ENCODE assay signal across 8 cellular contexts in the genomic region with DNA sequence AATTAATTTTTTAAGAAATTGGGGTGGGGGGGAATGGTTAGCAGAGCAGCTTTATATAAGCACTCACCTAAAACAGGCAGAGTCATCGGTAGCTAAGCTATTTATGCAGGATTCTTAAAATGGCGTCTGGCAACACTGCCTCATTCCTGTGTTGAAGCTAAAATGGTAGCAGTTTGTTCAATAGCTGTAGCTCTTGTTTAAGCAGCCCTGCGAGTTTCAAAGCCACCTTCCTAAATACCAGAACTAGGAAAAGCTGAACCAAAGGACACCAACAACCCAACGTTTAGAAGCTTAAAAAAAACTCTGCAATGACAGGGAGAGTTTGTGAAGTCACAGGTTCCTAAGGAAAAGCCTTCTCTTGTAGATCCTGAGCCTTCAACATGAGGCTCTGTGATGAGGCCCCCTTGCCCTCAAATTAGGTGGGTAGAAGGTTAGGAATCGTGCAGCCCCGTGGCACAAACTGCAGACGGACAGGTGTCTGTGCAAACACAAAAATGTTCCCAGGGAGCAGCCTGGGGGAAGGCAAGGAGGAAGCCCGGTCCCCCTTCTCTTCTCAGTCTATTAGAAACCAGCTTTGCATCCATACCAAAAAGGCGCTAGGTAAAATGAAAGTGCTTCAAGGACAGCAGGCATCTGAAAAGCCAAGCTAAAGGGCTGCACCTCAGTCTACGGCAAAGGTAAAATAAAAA. TPM values are rescaled to one million over a fixed set of nuclear protein-coding genes. Genes with fewer than 3 reads are reported as not detected.
DNase-seq lines count a peak whose midpoint lies in the region; ATAC-seq and TF ChIP-seq lines count a peak whose summit lies in the region.

No MANE protein-coding gene starts in this region.

- H3K9me3 ChIP-seq in neuron (ENCODE audit: low read length) = no peaks in the 10 kb centered on the region

- peaks cover 29% of the 10 kb centered on the region for H3K36me3 ChIP-seq in neuron (ENCODE audit: insufficient read depth, low read length)

- no peaks in the 10 kb centered on the region for H3K27me3 ChIP-seq in dorsolateral prefrontal cortex
- no peaks in the 10 kb centered on the region for H3K27me3 ChIP-seq in neuron (ENCODE audit: insufficient read depth, low read length)

- H3K4me3 ChIP-seq in dorsolateral prefrontal cortex (peak overlapping the region; percentile 17 to 64 (median 50)), neuron (ENCODE audit: low read length) (peak overlapping the region; percentile 26)

- H3K27ac ChIP-seq in dorsolateral prefrontal cortex = peak overlapping the region; percentile 98 to 100 (median 100)

- H2AFZ ChIP-seq in neuron (ENCODE audit: low read depth, low read length) = no peak overlapping the region

- H3K4me1 ChIP-seq in neuron (ENCODE audit: insufficient read depth, low read length) = peaks cover 79% of the 10 kb centered on the region

- intact Hi-C loops in dorsolateral prefrontal cortex (cut with DNase I) = loop anchor here (2.0 to 10.0 kb wide), 2 partner anchors 15 to 77 kb away; no protein-coding TSS in a partner anchor

- DNase-seq in ELR (ENCODE audit: low read depth) = peak; percentile 52
- peak; percentile 53 for DNase-seq in NCI-H748 (lab: John Stamatoyannopoulos, UW; ENCODE audit: unreplicated experiment)
- peak in 1 of 10 donors; percentile 58 for DNase-seq in dorsolateral prefrontal cortex

- ATAC-seq in HG02840 (IDR thresholded peaks at IDR 0.05; ENCODE audit: low FRiP score, unreplicated experiment) (no peak), GM18909 (IDR thresholded peaks at IDR 0.05; ENCODE audit: poor library complexity, unreplicated experiment) (no peak), HG03097 (IDR thresholded peaks at IDR 0.05; ENCODE audit: low FRiP score, unreplicated experiment) (no peak), GM18502 (IDR thresholded peaks at IDR 0.05; ENCODE audit: poor library complexity, unreplicated experiment) (no peak)

- no peak for TF ChIP-seq CTCF in dorsolateral prefrontal cortex (IDR thresholded peaks at IDR 0.05 in 54 of 56, conservative IDR thresholded peaks at IDR 0.05 in 2 of 56; ENCODE audit: low read depth in 1 of 56, partially characterized antibody in 56 of 56)

RNA-seq across cellular contexts. Expression of gene ZMYND8, which starts 4.7 kb away (rescaled TPM):
- total RNA-seq in dorsolateral prefrontal cortex = 100 to 1,000 TPM in 82 of 120 experiments, 10 to 100 TPM in 38; 67.0 to 236 (median 109) TPM
